ENCODE assay signal across 8 cellular contexts in genomic region chr6:33018904-33019303, GRCh38. TPM values are rescaled to one million over a fixed set of nuclear protein-coding genes. Genes with fewer than 3 reads are reported as not detected.
DNase-seq lines count a peak whose midpoint lies in the region; ATAC-seq and TF ChIP-seq lines count a peak whose summit lies in the region.

No MANE protein-coding gene starts in this region.

- H3K27ac Mint-ChIP-seq in CD8-positive, alpha-beta T cell, result peak overlapping the region; percentile 87
- peak overlapping the region; percentile 88 for H3K27ac Mint-ChIP-seq in stimulated activated naive CD8-positive, alpha-beta T cell treated with anti-CD3 and anti-CD28 coated beads, Interleukin-15, Interleukin-2, amounts not matched to agents 100 ng/mL and 50 ng/mL, for 24 hours

- peak; percentile 83 for ATAC-seq in CD8-positive, alpha-beta T cell
- ATAC-seq in GM21390 (IDR thresholded peaks at IDR 0.05; ENCODE audit: unreplicated experiment) (peak; percentile 77), body of pancreas (peak; percentile 80), left lung (peak; percentile 96), GM21737 (IDR thresholded peaks at IDR 0.05; ENCODE audit: unreplicated experiment) (no peak)

- H3K27ac ChIP-seq in CD8-positive, alpha-beta T cell (ENCODE audit: low read depth, low read length), result no peak overlapping the region
- H3K27ac ChIP-seq in body of pancreas (peak overlapping the region; percentile 48 to 86 (median 82)), left lung (peak overlapping the region; percentile 83 to 88)

- H3K4me3 Mint-ChIP-seq in CD8-positive, alpha-beta T cell, result peak overlapping the region; percentile 86
- peak overlapping the region; percentile 77 for H3K4me3 Mint-ChIP-seq in stimulated activated naive CD8-positive, alpha-beta T cell treated with anti-CD3 and anti-CD28 coated beads, Interleukin-15, Interleukin-2, amounts not matched to agents 100 ng/mL and 50 ng/mL, for 24 hours

- peak overlapping the region; percentile 27 for H3K4me3 ChIP-seq in CD8-positive, alpha-beta T cell (ENCODE audit: low read depth, low read length)
- H3K4me3 ChIP-seq in body of pancreas (no peak overlapping the region), left lung (no peak overlapping the region)

- no peaks in the 10 kb centered on the region for H3K36me3 ChIP-seq in CD8-positive, alpha-beta T cell (ENCODE audit: insufficient read depth, low read length)
- no peaks in the 10 kb centered on the region for H3K36me3 ChIP-seq in body of pancreas (replicated peaks in 1 of 2; ENCODE audit: insufficient read depth in 1 of 2, low read depth in 2 of 2)
- no peaks in the 10 kb centered on the region for H3K36me3 ChIP-seq in left lung

- H3K9me3 Mint-ChIP-seq in CD8-positive, alpha-beta T cell, result no peaks in the 10 kb centered on the region
- no peaks in the 10 kb centered on the region for H3K9me3 Mint-ChIP-seq in stimulated activated naive CD8-positive, alpha-beta T cell treated with anti-CD3 and anti-CD28 coated beads, Interleukin-15, Interleukin-2, amounts not matched to agents 100 ng/mL and 50 ng/mL, for 24 hours

- CTCF ChIA-PET in CD8-positive, alpha-beta T cell (lab: Charles Lee), result interaction anchor here (1.0 to 1.4 kb wide), 9 partner anchors 10 to 229 kb away, joined by 3 to 7 read pairs (median 4); no protein-coding TSS in a partner anchor

- no peaks in the 10 kb centered on the region for H3K36me3 Mint-ChIP-seq in CD8-positive, alpha-beta T cell
- H3K36me3 Mint-ChIP-seq in stimulated activated naive CD8-positive, alpha-beta T cell treated with anti-CD3 and anti-CD28 coated beads, Interleukin-15, Interleukin-2, amounts not matched to agents 100 ng/mL and 50 ng/mL, for 24 hours (ENCODE audit: low read depth), result no peaks in the 10 kb centered on the region

- intact Hi-C loops in CD8-positive, alpha-beta T cell (cut with DNase I, micrococcal nuclease), result loop anchor here in 1 of 2 experiments (5.0 kb wide), 1 partner anchor 58 kb away; the partner anchor contains the start of gene HLA-DPB1
- intact Hi-C loops in body of pancreas (cut with DNase I) (no loop called here), left lung (cut with DNase I) (loop anchor here in 1 of 2 donors (5.0 kb wide), 2 partner anchors 58 to 73 kb away; partner anchors contain the start of gene HLA-DPB1)

- peak in 3 of 7 experiments; percentile 27 to 42 (median 39) for DNase-seq in CD8-positive, alpha-beta T cell
- DNase-seq in NOMO-1 (lab: John Stamatoyannopoulos, UW; ENCODE audit: unreplicated experiment in 2 of 2) (peak; percentile 89 to 99), body of pancreas (peak; percentile 37 to 84 (median 69)), left lung (peak in 1 of 2 donors; percentile 88), DMS153 (lab: John Stamatoyannopoulos, UW) (no peak)

- H3K27me3 Mint-ChIP-seq in CD8-positive, alpha-beta T cell (ENCODE audit: low read depth), result no peaks in the 10 kb centered on the region
- H3K27me3 Mint-ChIP-seq in stimulated activated naive CD8-positive, alpha-beta T cell treated with anti-CD3 and anti-CD28 coated beads, Interleukin-15, Interleukin-2, amounts not matched to agents 100 ng/mL and 50 ng/mL, for 24 hours, result no peaks in the 10 kb centered on the region

- H3K4me1 ChIP-seq in CD8-positive, alpha-beta T cell (ENCODE audit: insufficient read depth, low read length), result peaks cover 23% of the 10 kb centered on the region
- H3K4me1 ChIP-seq in body of pancreas, result peaks cover 38% of the 10 kb centered on the region
- peaks cover 19 to 44% of the 10 kb centered on the region in 2 donors for H3K4me1 ChIP-seq in left lung

- POLR2A ChIA-PET in CD8-positive, alpha-beta T cell (lab: Charles Lee), result interaction anchor here (0.7 to 2.6 kb wide), 6 partner anchors 47 to 230 kb away, joined by 3 to 10 read pairs (median 4); partner anchors contain the start of genes HLA-DPA1 and HLA-DPB1

- no peak for TF ChIP-seq CTCF in CD8-positive, alpha-beta T cell (IDR thresholded peaks at IDR 0.05)
- TF ChIP-seq CTCF in body of pancreas (IDR thresholded peaks at IDR 0.05), result no peak
- no peak for TF ChIP-seq CTCF in left lung (IDR thresholded peaks at IDR 0.05)

- WGBS in body of pancreas, 2 donors, result 12 to 26% methylated on average over 6 of the region's 6 CpGs

- peak in 2 of 3 donors; percentile 27 to 32 for TF ChIP-seq POLR2A in body of pancreas (IDR thresholded peaks at IDR 0.05)

- H3K4me1 Mint-ChIP-seq in CD8-positive, alpha-beta T cell (ENCODE audit: low read depth), result peaks cover 38% of the 10 kb centered on the region
- peaks cover 48% of the 10 kb centered on the region for H3K4me1 Mint-ChIP-seq in stimulated activated naive CD8-positive, alpha-beta T cell treated with anti-CD3 and anti-CD28 coated beads, Interleukin-15, Interleukin-2, amounts not matched to agents 100 ng/mL and 50 ng/mL, for 24 hours (ENCODE audit: low read depth)

- no peaks in the 10 kb centered on the region for H3K9me3 ChIP-seq in CD8-positive, alpha-beta T cell (ENCODE audit: low read length)
- H3K9me3 ChIP-seq in body of pancreas (no peaks in the 10 kb centered on the region), left lung (no peaks in the 10 kb centered on the region)

- H3K27me3 ChIP-seq in CD8-positive, alpha-beta T cell (ENCODE audit: insufficient read depth, low read length), result no peaks in the 10 kb centered on the region
- H3K27me3 ChIP-seq in body of pancreas (no peaks in the 10 kb centered on the region), left lung (no peaks in the 10 kb centered on the region)

RNA-seq across cellular contexts. Expression of gene HLA-DOA, which starts 9.5 kb away (rescaled TPM):
- total RNA-seq in CD8-positive, alpha-beta T cell, result 10 to 100 TPM; 16.2 to 18.5 TPM
- total RNA-seq in body of pancreas (10 to 100 TPM in 1 of 2 donors, 1 to 10 TPM in 1; 2.0 to 83.3 TPM), left lung (10 to 100 TPM; 15.3 to 20.6 TPM)

RNA-seq across cellular contexts. Expression of gene BRD2, which starts 50.5 kb away (rescaled TPM):
- 100 to 1,000 TPM; 333 to 340 TPM for total RNA-seq in CD8-positive, alpha-beta T cell
- 100 to 1,000 TPM in 1 of 2 donors, 10 to 100 TPM in 1; 99.1 to 171 TPM for total RNA-seq in body of pancreas
- total RNA-seq in left lung, result 100 to 1,000 TPM; 125 to 174 TPM

RNA-seq across cellular contexts. Expression of gene HLA-DPA1, which starts 54.5 kb away (rescaled TPM):
- total RNA-seq in CD8-positive, alpha-beta T cell, result 10 to 100 TPM; 40.5 to 45.7 TPM
- total RNA-seq in body of pancreas, result 10 to 100 TPM; 10.5 to 81.7 TPM
- 100 to 1,000 TPM; 354 to 476 TPM for total RNA-seq in left lung

RNA-seq across cellular contexts. Expression of gene HLA-DPB1, which starts 56.9 kb away (rescaled TPM):
- 10 to 100 TPM; 55.3 to 58.6 TPM for total RNA-seq in CD8-positive, alpha-beta T cell
- total RNA-seq in body of pancreas (10 to 100 TPM; 41.2 to 52.4 TPM), left lung (100 to 1,000 TPM; 206 to 326 TPM)

Comparison
In these comparisons a context has a peak if more than half of its experiments do, and no peak if none do; other contexts are left out.
1. RNA of gene HLA-DPA1, which starts 54.5 kb away (total RNA-seq): 354 to 476 TPM in left lung; 10.5 to 81.7 TPM in body of pancreas and 40.5 to 45.7 TPM in CD8-positive, alpha-beta T cell; every median in the first group is over 4 times any median in the second.